In the genomic region with DNA sequence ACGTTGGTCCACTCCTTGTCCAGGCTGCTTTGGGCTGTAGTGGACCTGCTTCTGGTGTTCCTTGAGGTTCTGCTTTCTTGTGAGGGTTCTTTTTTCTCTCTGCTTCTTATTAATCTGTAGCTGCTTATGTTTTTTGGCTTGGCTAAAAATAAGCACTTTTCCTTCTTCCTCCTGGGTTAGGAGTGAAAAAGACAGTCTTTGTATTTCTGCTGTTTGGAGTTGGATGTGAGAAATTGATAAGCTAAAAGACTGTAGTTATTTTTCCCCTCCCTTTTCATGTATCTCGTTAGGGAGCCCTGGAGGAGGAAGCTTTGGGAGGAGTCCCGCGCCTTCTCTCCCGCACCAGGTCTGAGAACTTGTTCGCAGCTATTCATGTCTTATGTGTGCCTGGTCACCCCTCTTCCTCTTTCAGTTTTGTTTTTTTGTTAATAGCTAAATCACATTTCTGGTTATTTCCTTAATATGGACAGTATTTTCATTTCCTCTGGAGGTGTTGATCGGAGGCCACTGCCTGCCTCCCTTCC, we compare ENCODE assay signal across 10 cellular contexts.
A peak's percentile ranks its signal among the peaks of the same experiment; 100 is the strongest.
DNase-seq lines count a peak whose midpoint lies in the region; ATAC-seq and TF ChIP-seq lines count a peak whose summit lies in the region.
"Had no signal": no experiment of that assay in that cellular context is flagged by ENCODE, and none has a peak within 500 bp of the region (broad histone marks: within the 10 kb centered on the region; RNA-seq: fewer than 3 reads in every experiment).

No MANE protein-coding gene starts in this region.

- intact Hi-C loops in lower lobe of right lung (cut with DNase I) (no loop called here), esophagus squamous epithelium (cut with DNase I) (no loop called here)

- no peaks in the 10 kb centered on the region for H3K27me3 ChIP-seq in OCI-LY1 (ENCODE audit: insufficient read depth, low read length)
- H3K27me3 ChIP-seq in lower lobe of right lung (ENCODE audit: low read depth): no peaks in the 10 kb centered on the region
- H3K27me3 ChIP-seq in esophagus squamous epithelium: no peaks in the 10 kb centered on the region

- 47 to 74% methylated on average over 7 of the region's 7 CpGs for WGBS in esophagus squamous epithelium, 2 donors

- no peaks in the 10 kb centered on the region for H4K20me1 ChIP-seq in OCI-LY1 (ENCODE audit: insufficient read depth, low read length)

- H3F3A ChIP-seq in OCI-LY1 (ENCODE audit: insufficient read depth, low read length): no peaks in the 10 kb centered on the region

- H3K79me2 ChIP-seq in OCI-LY1 (ENCODE audit: insufficient read depth, low read length): peaks cover 9% of the 10 kb centered on the region; the same call in 1 of the 2 replicates

- H3K36me3 ChIP-seq in OCI-LY1 (ENCODE audit: insufficient read depth, low read length): peaks cover 4% of the 10 kb centered on the region; the same call in 1 of the 2 replicates
- H3K36me3 ChIP-seq in lower lobe of right lung: no peaks in the 10 kb centered on the region
- no peaks in the 10 kb centered on the region for H3K36me3 ChIP-seq in esophagus squamous epithelium

- TF ChIP-seq CTCF in OCI-LY1 (IDR thresholded peaks at IDR 0.05; ENCODE audit: low read length): no peak
- no peak for TF ChIP-seq CTCF in lower lobe of right lung (IDR thresholded peaks at IDR 0.05)
- no peak for TF ChIP-seq CTCF in esophagus squamous epithelium (IDR thresholded peaks at IDR 0.05)

- peak in 1 of 4 donors; percentile 27 for TF ChIP-seq POLR2A in esophagus squamous epithelium (IDR thresholded peaks at IDR 0.05)

- peak overlapping the region; percentile 70 for H3K9ac ChIP-seq in OCI-LY1 (ENCODE audit: low read length)

- H3K4me1 ChIP-seq in OCI-LY1 (ENCODE audit: insufficient read depth, low read length, severe bottlenecking) (peaks cover 100% of the 10 kb centered on the region), lower lobe of right lung (peaks cover 37% of the 10 kb centered on the region), esophagus squamous epithelium (peaks cover 0 to 61% (median 9%) of the 10 kb centered on the region in 3 donors)

- peak; percentile 65 for DNase-seq in CD1c-positive myeloid dendritic cell (ENCODE audit: extremely low spot score)
- no peak for DNase-seq in lower lobe of right lung
- no peak for DNase-seq in NCI-H345 treated with DMSO at 0.1 percent for 48 hours (lab: John Stamatoyannopoulos, UW; ENCODE audit: unreplicated experiment)
- no peak for DNase-seq in esophagus squamous epithelium (lab: John Stamatoyannopoulos, UW)

- ATAC-seq in GM19455 (IDR thresholded peaks at IDR 0.05; ENCODE audit: unreplicated experiment) (peak; percentile 35), lower lobe of right lung (peak in 1 of 2 donors; percentile 40), HG02623 (IDR thresholded peaks at IDR 0.05; ENCODE audit: unreplicated experiment) (no peak), GM21576 (IDR thresholded peaks at IDR 0.05; ENCODE audit: unreplicated experiment) (no peak)

- no peaks in the 10 kb centered on the region for H3K9me2 ChIP-seq in OCI-LY1 (ENCODE audit: low read depth, low read length)

- no peaks in the 10 kb centered on the region for H3K9me3 ChIP-seq in OCI-LY1 (ENCODE audit: low read length)
- no peaks in the 10 kb centered on the region for H3K9me3 ChIP-seq in lower lobe of right lung
- H3K9me3 ChIP-seq in esophagus squamous epithelium: no peaks in the 10 kb centered on the region

- H3K4me3 ChIP-seq in OCI-LY1 (ENCODE audit: low read depth, low read length, poor library complexity, severe bottlenecking): peak overlapping the region; percentile 51
- no peak overlapping the region for H3K4me3 ChIP-seq in lower lobe of right lung
- no peak overlapping the region for H3K4me3 ChIP-seq in esophagus squamous epithelium

- peak overlapping the region; percentile 99 for H3K27ac ChIP-seq in OCI-LY1 (ENCODE audit: low read depth, low read length, poor library complexity, severe bottlenecking)
- H3K27ac ChIP-seq in lower lobe of right lung: peak overlapping the region; percentile 50
- peak overlapping the region in 2 of 4 donors; percentile 33 to 61 for H3K27ac ChIP-seq in esophagus squamous epithelium
- H3K27ac ChIP-seq: C4-2B, epithelial cell of prostate had no signal

- no peak overlapping the region for H2AFZ ChIP-seq in OCI-LY1 (ENCODE audit: low read length)

- peak overlapping the region; percentile 78 for H3K4me2 ChIP-seq in OCI-LY1 (ENCODE audit: low read length)
